24 cellular contexts compared by ENCODE assay signal in genomic region chr11:48193876-48194275, GRCh38. TPM values are rescaled to one million over a fixed set of nuclear protein-coding genes. Genes with fewer than 3 reads are reported as not detected.
DNase-seq lines count a peak whose midpoint lies in the region; FAIRE-seq and TF ChIP-seq lines count a peak whose summit lies in the region.
"Had no signal": no experiment of that assay in that cellular context is flagged by ENCODE, and none has a peak within 500 bp of the region (broad histone marks: within the 10 kb centered on the region; RNA-seq: fewer than 3 reads in every experiment).

No MANE protein-coding gene starts in this region.

- FAIRE-seq in bronchial epithelial cell (lab: Jason Lieb, UNC) (no peak), kidney (lab: Jason Lieb, UNC) (no peak), frontal cortex (lab: Jason Lieb, UNC) (no peak)
- FAIRE-seq: endometrium had no signal

- H3K27me3 Mint-ChIP-seq in immature natural killer cell (ENCODE audit: low read depth in 3 of 3): peaks cover 4 to 7% (median 7%) of the 10 kb centered on the region in 3 donors
- H3K27me3 Mint-ChIP-seq: activated naive CD8-positive, alpha-beta T cell treated with anti-CD3 and anti-CD28 coated beads, Interleukin-2, amount 10 ng/mL, durations not matched to agents 7 days and 5 days had no signal

- TF ChIP-seq POLR2A in uterus (IDR thresholded peaks at IDR 0.05): no peak

- no peaks in the 10 kb centered on the region for H3K4me1 ChIP-seq in kidney (ENCODE audit: control insufficient read depth in 1 of 2, insufficient read depth in 1 of 2, low read depth in 1 of 2, low read length in 2 of 2)
- H3K4me1 ChIP-seq in uterus: no peaks in the 10 kb centered on the region
- H3K4me1 ChIP-seq: gastroesophageal sphincter, sigmoid colon had no signal

- intact Hi-C loops in kidney (cut with DNase I): no loop called here
- intact Hi-C loops in uterus (cut with DNase I; ENCODE audit: low total_unique reads): no loop called here

- H3K9ac ChIP-seq in kidney (ENCODE audit: low read length in 2 of 2): no peak overlapping the region

- H3K4me1 Mint-ChIP-seq in immature natural killer cell: no peaks in the 10 kb centered on the region
- H3K4me1 Mint-ChIP-seq: IgD-negative memory B cell, memory B cell, naive B cell had no signal

- peaks cover 0 to 26% (median 5%) of the 10 kb centered on the region in 6 donors for H3K9me3 Mint-ChIP-seq in immature natural killer cell

- H3K4me3 Mint-ChIP-seq in immature natural killer cell: no peak overlapping the region
- H3K4me3 Mint-ChIP-seq: activated naive CD8-positive, alpha-beta T cell treated with anti-CD3 and anti-CD28 coated beads, Interleukin-2, amount 10 ng/mL, durations not matched to agents 7 days and 5 days; activated T-helper 1 cell treated with anti-CD3 and anti-CD28 coated beads, Interleukin-12 subunit alpha, Interleukin-12 subunit beta, Interleukin-2, Interleukin-4 antibody, amounts not matched to agents 30 ng/mL and 10 ng/mL and 1 ng/mL, durations not matched to agents 14 hours and 24 hours and 36 hours; IgD-negative memory B cell; memory B cell; naive B cell; stimulated activated effector memory CD8-positive, alpha-beta T cell treated with anti-CD3 and anti-CD28 coated beads, Interleukin-12 subunit alpha, Interleukin-12 subunit beta, amount 100 ng/mL, for 72 hours had no signal

- H3K27ac ChIP-seq in kidney (ENCODE audit: low read depth in 2 of 2, low read length in 2 of 2) (no peak overlapping the region), uterus (no peak overlapping the region)
- H3K27ac ChIP-seq: gastroesophageal sphincter, sigmoid colon had no signal

- H3K27me3 ChIP-seq in bronchial epithelial cell (ENCODE audit: control insufficient read depth, insufficient read depth, low read length) (no peaks in the 10 kb centered on the region), uterus (no peaks in the 10 kb centered on the region)
- H3K27me3 ChIP-seq: sigmoid colon had no signal

- H3K27ac Mint-ChIP-seq in immature natural killer cell: no peak overlapping the region
- H3K27ac Mint-ChIP-seq: activated naive CD8-positive, alpha-beta T cell treated with anti-CD3 and anti-CD28 coated beads, Interleukin-2, amount 10 ng/mL, durations not matched to agents 7 days and 5 days; activated T-helper 1 cell treated with anti-CD3 and anti-CD28 coated beads, Interleukin-12 subunit alpha, Interleukin-12 subunit beta, Interleukin-2, Interleukin-4 antibody, amounts not matched to agents 30 ng/mL and 10 ng/mL and 1 ng/mL, durations not matched to agents 14 hours and 24 hours and 36 hours; IgD-negative memory B cell; memory B cell; naive B cell; stimulated activated effector memory CD8-positive, alpha-beta T cell treated with anti-CD3 and anti-CD28 coated beads, Interleukin-12 subunit alpha, Interleukin-12 subunit beta, amount 100 ng/mL, for 72 hours had no signal

- no peak for TF ChIP-seq CTCF in AG10803 (conservative IDR thresholded peaks at IDR 0.05; ENCODE audit: low read length)
- TF ChIP-seq CTCF in bronchial epithelial cell (IDR thresholded peaks at IDR 0.05; ENCODE audit: insufficient read depth, low read length, severe bottlenecking): no peak
- no peak for TF ChIP-seq CTCF in kidney (IDR thresholded peaks at IDR 0.05; ENCODE audit: borderline replicate concordance, extremely low read depth, insufficient read depth)
- no peak for TF ChIP-seq CTCF in uterus (IDR thresholded peaks at IDR 0.05)

- no peaks in the 10 kb centered on the region for H3K36me3 ChIP-seq in bronchial epithelial cell (ENCODE audit: control insufficient read depth, insufficient read depth, low read length)
- H3K36me3 ChIP-seq in kidney (ENCODE audit: control insufficient read depth in 1 of 2, insufficient read depth in 2 of 2, low read length in 2 of 2): no peaks in the 10 kb centered on the region
- H3K36me3 ChIP-seq in uterus: no peaks in the 10 kb centered on the region
- H3K36me3 ChIP-seq: gastroesophageal sphincter, sigmoid colon had no signal

- H3K36me3 Mint-ChIP-seq in immature natural killer cell: peaks cover 0 to 18% (median 3%) of the 10 kb centered on the region in 3 donors
- H3K36me3 Mint-ChIP-seq: stimulated activated effector memory CD8-positive, alpha-beta T cell treated with anti-CD3 and anti-CD28 coated beads, Interleukin-12 subunit alpha, Interleukin-12 subunit beta, amount 100 ng/mL, for 72 hours had no signal

- H3K4me3 ChIP-seq in AG10803 (ENCODE audit: low read length) (no peak overlapping the region), bronchial epithelial cell (ENCODE audit: low read depth, low read length) (no peak overlapping the region), kidney (ENCODE audit: low read length in 2 of 2) (no peak overlapping the region), uterus (no peak overlapping the region)
- H3K4me3 ChIP-seq: gastroesophageal sphincter, sigmoid colon had no signal

- peaks cover 4% of the 10 kb centered on the region in 2 donors for H3K9me3 ChIP-seq in kidney (ENCODE audit: control insufficient read depth in 1 of 2, low read length in 2 of 2)
- no peaks in the 10 kb centered on the region for H3K9me3 ChIP-seq in uterus

- DNase-seq in AG10803 (ENCODE audit: low read depth) (peak; percentile 46), M059J (ENCODE audit: low read depth) (peak; percentile 81), bronchial epithelial cell (ENCODE audit: low read depth) (peak; percentile 70), non-pigmented ciliary epithelial cell (ENCODE audit: low read depth) (peak; percentile 70), kidney (no peak), uterus (no peak), immature natural killer cell (no peak), frontal cortex (ENCODE audit: low spot score in 2 of 2) (no peak)
- DNase-seq: activated CD4-positive, alpha-beta T cell treated with anti-CD3 and anti-CD28 coated beads for 48 hours; activated naive CD8-positive, alpha-beta T cell treated with anti-CD3 and anti-CD28 coated beads, Interleukin-2, amount 10 ng/mL, durations not matched to agents 7 days and 5 days; cortex of kidney; DND-41; naive B cell; NCI-H1436 treated with DMSO at 0.1 percent for 48 hours; NCI-H526; sigmoid colon had no signal

RNA-seq across cellular contexts. Expression of gene OR4B1, which starts 22.7 kb away (rescaled TPM):
- not detected in 2 replicates for total RNA-seq in M059J (2014; rRNA removed; shearing (Covaris generic))
- total RNA-seq in bronchial epithelial cell (not detected in 2 replicates), kidney (not detected), uterus (not detected), frontal cortex (not detected)
- polyA plus RNA-seq in kidney (ENCODE audit: insufficient read depth, low read depth, low replicate concordance) (not detected), immature natural killer cell (not detected)
- total RNA-seq: activated naive CD8-positive, alpha-beta T cell treated with anti-CD3 and anti-CD28 coated beads, Interleukin-2, amount 10 ng/mL, durations not matched to agents 7 days and 5 days; activated T-helper 1 cell treated with anti-CD3 and anti-CD28 coated beads, Interleukin-12 subunit alpha, Interleukin-12 subunit beta, Interleukin-2, Interleukin-4 antibody, amounts not matched to agents 30 ng/mL and 10 ng/mL and 1 ng/mL, durations not matched to agents 14 hours and 24 hours and 36 hours; gastroesophageal sphincter; Right ventricle myocardium inferior; sigmoid colon; temporal lobe had no signal
- polyA plus RNA-seq: IgD-negative memory B cell, sigmoid colon had no signal

RNA-seq across cellular contexts. Expression of gene OR4X2, which starts 51.0 kb away (rescaled TPM):
- total RNA-seq in M059J (2014; rRNA removed; shearing (Covaris generic)): not detected in 2 replicates
- total RNA-seq in bronchial epithelial cell (not detected in 2 replicates), kidney (not detected), uterus (not detected), frontal cortex (not detected)
- polyA plus RNA-seq in kidney (ENCODE audit: insufficient read depth, low read depth, low replicate concordance) (not detected), immature natural killer cell (not detected)
- total RNA-seq: activated naive CD8-positive, alpha-beta T cell treated with anti-CD3 and anti-CD28 coated beads, Interleukin-2, amount 10 ng/mL, durations not matched to agents 7 days and 5 days; activated T-helper 1 cell treated with anti-CD3 and anti-CD28 coated beads, Interleukin-12 subunit alpha, Interleukin-12 subunit beta, Interleukin-2, Interleukin-4 antibody, amounts not matched to agents 30 ng/mL and 10 ng/mL and 1 ng/mL, durations not matched to agents 14 hours and 24 hours and 36 hours; gastroesophageal sphincter; Right ventricle myocardium inferior; sigmoid colon; temporal lobe had no signal
- polyA plus RNA-seq: IgD-negative memory B cell, sigmoid colon had no signal

Comparison
In these comparisons a context has a peak if more than half of its experiments do, and no peak if none do; other contexts are left out.
1. DNase-seq: peak in AG10803 (single experiment), M059J (single experiment), bronchial epithelial cell (single experiment) and non-pigmented ciliary epithelial cell (single experiment); none in kidney (single experiment), uterus (0 of 2), immature natural killer cell (0 of 3) and frontal cortex (0 of 2).